Comparison of ENCODE assay signal across 8 cellular contexts in the genomic region with DNA sequence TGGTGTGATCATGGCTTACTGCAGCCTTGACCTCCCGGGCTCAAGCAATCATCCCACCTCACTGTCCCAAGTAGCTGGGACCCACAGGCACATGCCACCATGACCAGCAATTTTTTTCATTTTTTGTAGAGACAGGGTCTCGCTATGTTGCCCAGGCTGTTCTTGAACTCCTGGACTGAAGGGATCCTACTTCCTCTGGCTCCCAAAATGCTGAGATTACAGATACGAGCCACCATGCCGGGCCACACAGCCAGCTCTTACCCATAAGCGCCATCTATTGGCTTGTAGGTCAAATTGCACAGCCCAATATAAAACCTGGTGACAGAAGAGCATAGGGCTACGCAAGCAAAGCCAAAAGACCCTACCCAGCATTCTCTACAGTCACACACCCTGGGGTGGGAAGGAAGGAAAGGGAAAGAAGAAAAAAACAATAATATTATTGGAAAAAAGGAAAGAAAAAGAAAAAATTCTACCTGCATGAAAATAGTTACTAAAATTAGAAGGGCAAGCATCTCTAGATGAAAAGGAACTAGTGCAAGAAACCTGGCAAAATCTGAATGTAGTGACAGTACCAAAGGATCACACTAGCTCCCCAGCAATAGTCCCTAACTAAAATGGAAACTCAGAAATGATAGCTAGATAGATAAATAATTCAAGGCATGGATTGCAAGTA. TPM values are rescaled to one million over a fixed set of nuclear protein-coding genes. Genes with fewer than 3 reads are reported as not detected.
DNase-seq lines count a peak whose midpoint lies in the region; ATAC-seq and TF ChIP-seq lines count a peak whose summit lies in the region.

No MANE protein-coding gene starts in this region.

- peak; percentile 21 for DNase-seq in DMS 273 treated with DMSO at 0.1 percent for 48 hours (lab: John Stamatoyannopoulos, UW)
- peak; percentile 16 to 55 for DNase-seq in HL-60 (ENCODE audit: low read depth in 1 of 2, low spot score in 1 of 2)
- peak; percentile 53 for DNase-seq in PC-3
- DNase-seq in choroid plexus epithelial cell (ENCODE audit: low read depth): peak; percentile 75
- peak; percentile 5 for DNase-seq in mesenchymal stem cell
- no peak for DNase-seq in NCI-H128 (lab: John Stamatoyannopoulos, UW; ENCODE audit: unreplicated experiment)

- intact Hi-C loops in PC-3 (cut with micrococcal nuclease): loop anchor here (1.0 kb wide), 1 partner anchor 208 kb away; no protein-coding TSS in a partner anchor

- no peak overlapping the region for H4K8ac ChIP-seq in mesenchymal stem cell (ENCODE audit: low read length)

- H3K4me1 ChIP-seq in PC-3 (ENCODE audit: insufficient read depth, low read length): no peaks in the 10 kb centered on the region
- H3K4me1 ChIP-seq in mesenchymal stem cell (ENCODE audit: control insufficient read depth, insufficient read depth, low read depth, low read length): peaks cover 3% of the 10 kb centered on the region

- H3K9me2 ChIP-seq in PC-3 (replicated peaks; ENCODE audit: low read length): no peaks in the 10 kb centered on the region

- POLR2A ChIA-PET in PC-3 (lab: Charles Lee; ENCODE audit: unreplicated experiment): no interaction called here

- H2BK120ac ChIP-seq in mesenchymal stem cell (ENCODE audit: low read depth, low read length): no peak overlapping the region

- H3K79me2 ChIP-seq in PC-3 (ENCODE audit: low read length): no peaks in the 10 kb centered on the region

- H3K79me1 ChIP-seq in mesenchymal stem cell (replicated peaks; ENCODE audit: low read length, poor library complexity, severe bottlenecking): no peaks in the 10 kb centered on the region

- no peak overlapping the region for H3K18ac ChIP-seq in mesenchymal stem cell (ENCODE audit: low read depth in 1 of 2, low read length in 2 of 2)

- no TSS peak for BruUV-seq in PC-3 (replicated peaks; lab: Mats Ljungman, UMichigan)

- H2AFZ ChIP-seq in PC-3 (ENCODE audit: low read length): no peak overlapping the region
- H2AFZ ChIP-seq in mesenchymal stem cell (ENCODE audit: low read depth, low read length): no peak overlapping the region

- H3K27me3 ChIP-seq in HL-60 (ENCODE audit: insufficient read depth, poor library complexity, severe bottlenecking) (peaks cover 3% of the 10 kb centered on the region), PC-3 (ENCODE audit: low read length) (peaks cover 30% of the 10 kb centered on the region; the same call in 1 of the 2 replicates), mesenchymal stem cell (ENCODE audit: control insufficient read depth in 1 of 2, insufficient read depth in 1 of 2, low read length in 2 of 2) (no peaks in the 10 kb centered on the region)

- CTCF ChIA-PET in PC-3 (lab: Charles Lee): no interaction called here

- 24% methylated on average over 5 of the region's 6 CpGs for WGBS in mesenchymal stem cell

- H3K4me2 ChIP-seq in PC-3 (ENCODE audit: low read length) (no peak overlapping the region), mesenchymal stem cell (ENCODE audit: low read length, poor library complexity, severe bottlenecking) (no peak overlapping the region)

- H3K27ac ChIP-seq in HL-60 (replicated peaks): no peak overlapping the region
- H3K27ac ChIP-seq in PC-3 (ENCODE audit: low read length): no peak overlapping the region
- no peak overlapping the region for H3K27ac ChIP-seq in mesenchymal stem cell (ENCODE audit: low read length, poor library complexity, severe bottlenecking)

- ATAC-seq in GM19328 (IDR thresholded peaks at IDR 0.05; ENCODE audit: unreplicated experiment) (peak; percentile 84), PC-3 (peak; percentile 68), HG03457 (IDR thresholded peaks at IDR 0.05; ENCODE audit: unreplicated experiment) (no peak)

- no peaks in the 10 kb centered on the region for H3K36me3 ChIP-seq in PC-3 (ENCODE audit: low read depth, low read length)
- no peaks in the 10 kb centered on the region for H3K36me3 ChIP-seq in mesenchymal stem cell (ENCODE audit: control insufficient read depth in 1 of 2, insufficient read depth in 2 of 2, low read depth in 1 of 2, low read length in 2 of 2)

- no peaks in the 10 kb centered on the region for H3F3A ChIP-seq in PC-3 (ENCODE audit: low read length, unreplicated experiment)

- H3K9me3 ChIP-seq in PC-3 (ENCODE audit: low read length) (no peaks in the 10 kb centered on the region), mesenchymal stem cell (ENCODE audit: control insufficient read depth, low read length) (no peaks in the 10 kb centered on the region)

- no peak overlapping the region for H4K91ac ChIP-seq in mesenchymal stem cell (ENCODE audit: low read length)

- no peak overlapping the region for H2AK5ac ChIP-seq in mesenchymal stem cell (ENCODE audit: low read length, severe bottlenecking)

- no peak overlapping the region for H2BK5ac ChIP-seq in mesenchymal stem cell (ENCODE audit: low read depth, low read length, poor library complexity, severe bottlenecking)

- no peak overlapping the region for H3K4ac ChIP-seq in mesenchymal stem cell (ENCODE audit: low read depth in 1 of 2, low read length in 2 of 2)

- H3K9ac ChIP-seq in PC-3 (ENCODE audit: low read length) (no peak overlapping the region), mesenchymal stem cell (ENCODE audit: low read length) (no peak overlapping the region)

- H3K23ac ChIP-seq in mesenchymal stem cell (ENCODE audit: low read length in 2 of 2): no peak overlapping the region

- H2BK15ac ChIP-seq in mesenchymal stem cell (ENCODE audit: low read depth, poor library complexity, severe bottlenecking): no peak overlapping the region

- TF ChIP-seq CTCF in HL-60 (IDR thresholded peaks at IDR 0.05; ENCODE audit: insufficient read depth, low read length) (peak; percentile 65), PC-3 (conservative IDR thresholded peaks at IDR 0.05; ENCODE audit: low read depth, low read length) (peak; percentile 73), choroid plexus epithelial cell (conservative IDR thresholded peaks at IDR 0.05; ENCODE audit: low read depth, low read length) (peak; percentile 94)

- no peaks in the 10 kb centered on the region for H4K20me1 ChIP-seq in PC-3 (ENCODE audit: low read length)

- H3K14ac ChIP-seq in mesenchymal stem cell (ENCODE audit: low read length in 2 of 2): no peak overlapping the region

- no peak overlapping the region for H2BK12ac ChIP-seq in mesenchymal stem cell (ENCODE audit: low read length in 2 of 2)

- H3K4me3 ChIP-seq in HL-60 (replicated peaks; ENCODE audit: insufficient read depth, low read length) (no peak overlapping the region), PC-3 (ENCODE audit: low read length) (no peak overlapping the region), choroid plexus epithelial cell (ENCODE audit: low read depth, low read length) (no peak overlapping the region), mesenchymal stem cell (ENCODE audit: insufficient read depth in 1 of 2, low read depth in 1 of 2, low read length in 2 of 2) (no peak overlapping the region)

RNA-seq across cellular contexts. Expression of gene AMPH, which starts 29.4 kb away (rescaled TPM):
- total RNA-seq in PC-3 (2014; rRNA removed): not detected in 2 replicates
- polyA plus RNA-seq in mesenchymal stem cell (2013, experiment 1 of 2): 0.07 TPM
- 0.10 TPM for polyA plus RNA-seq in mesenchymal stem cell (2013, experiment 2 of 2)
